Comparison of ENCODE assay signal across 1 cellular context in genomic region chr15:73054417-73054963, GRCh38.
TF ChIP-seq lines count a peak whose summit lies in the region.

No MANE protein-coding gene starts in this region.

TF ChIP-seq in GM23338, 12 proteins besides CTCF, POLR2A, EP300 and RAD21 (continued from another document):
- TF ChIP-seq ZNF462 (CRISPR knock-in tag; IDR thresholded peaks at IDR 0.05) (no peak), NANOG (IDR thresholded peaks at IDR 0.05; ENCODE audit: borderline replicate concordance) (no peak), ETS1 (IDR thresholded peaks at IDR 0.05) (no peak), CREB1 (CRISPR knock-in tag; IDR thresholded peaks at IDR 0.05; ENCODE audit: low read depth) (no peak)
